Comparison of ENCODE assay signal across 7 cellular contexts in the genomic region with DNA sequence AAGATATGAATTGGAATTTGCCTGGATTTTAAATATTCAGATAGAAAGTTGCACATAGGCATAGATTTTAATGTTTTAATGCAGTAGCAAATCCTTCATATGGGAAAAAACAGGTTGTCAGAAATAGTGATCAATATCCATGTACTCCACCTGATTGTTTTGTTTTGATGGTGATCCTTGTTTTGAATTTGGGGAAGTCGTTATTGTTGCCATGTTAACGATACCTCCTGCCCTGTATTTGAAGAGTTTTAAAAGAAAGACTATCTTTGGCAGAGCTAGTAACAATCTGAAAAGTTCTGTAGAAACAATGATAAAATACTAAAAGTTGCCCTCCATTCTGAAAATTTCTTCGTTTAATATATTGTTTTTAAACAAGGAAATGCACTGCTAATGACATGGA. TPM values are rescaled to one million over a fixed set of nuclear protein-coding genes. Genes with fewer than 3 reads are reported as not detected.
DNase-seq lines count a peak whose midpoint lies in the region; ATAC-seq and TF ChIP-seq lines count a peak whose summit lies in the region.

No MANE protein-coding gene starts in this region.

- no peaks in the 10 kb centered on the region for H3K36me3 Mint-ChIP-seq in T-cell
- H3K36me3 Mint-ChIP-seq in stimulated activated memory B cell treated with anti-CD40 and anti-IgM and Interleukin-4, amounts not matched to agents 10 μg/mL and 1 μg/mL and 100 μg/mL, for 72 hours = no peaks in the 10 kb centered on the region

- H3K27ac ChIP-seq in HL-60 (replicated peaks) (peak overlapping the region; percentile 94), foreskin keratinocyte (peak overlapping the region; percentile 66)

- H3K4me1 ChIP-seq in foreskin keratinocyte = peaks cover 24% of the 10 kb centered on the region

- H3K27ac Mint-ChIP-seq in T-cell = peak overlapping the region; percentile 75 to 80
- peak overlapping the region; percentile 92 for H3K27ac Mint-ChIP-seq in stimulated activated memory B cell treated with anti-CD40 and anti-IgM and Interleukin-4, amounts not matched to agents 10 μg/mL and 1 μg/mL and 100 μg/mL, for 72 hours

- peak overlapping the region; percentile 92 for H3K4me3 ChIP-seq in HL-60 (replicated peaks; ENCODE audit: insufficient read depth, low read length)

- H3K4me3 Mint-ChIP-seq in T-cell = peak overlapping the region; percentile 83 to 89 (median 84)
- H3K4me3 Mint-ChIP-seq in stimulated activated memory B cell treated with anti-CD40 and anti-IgM and Interleukin-4, amounts not matched to agents 10 μg/mL and 1 μg/mL and 100 μg/mL, for 72 hours = peak overlapping the region; percentile 81

- H3K4me1 Mint-ChIP-seq in T-cell = peaks cover 66 to 73% (median 68%) of the 10 kb centered on the region in 3 donors
- H3K4me1 Mint-ChIP-seq in stimulated activated memory B cell treated with anti-CD40 and anti-IgM and Interleukin-4, amounts not matched to agents 10 μg/mL and 1 μg/mL and 100 μg/mL, for 72 hours = peaks cover 52% of the 10 kb centered on the region

- DNase-seq in HL-60 (ENCODE audit: low read depth in 1 of 2, low spot score in 1 of 2) = no peak
- no peak for DNase-seq in T-cell
- no peak for DNase-seq in foreskin keratinocyte
- no peak for DNase-seq in EL
- no peak for DNase-seq in activated CD4-positive, CD25-positive, alpha-beta regulatory T cell (lab: John Stamatoyannopoulos, UW)

- H3K27me3 ChIP-seq in HL-60 (ENCODE audit: insufficient read depth, poor library complexity, severe bottlenecking) = no peaks in the 10 kb centered on the region
- no peaks in the 10 kb centered on the region for H3K27me3 ChIP-seq in foreskin keratinocyte

- ATAC-seq in T-cell (replicated peaks in 1 of 4) (no peak), foreskin keratinocyte (no peak), GM21825 (IDR thresholded peaks at IDR 0.05; ENCODE audit: unreplicated experiment) (no peak)
- no peak for ATAC-seq in stimulated activated memory B cell treated with anti-CD40 and anti-IgM and Interleukin-4, amounts not matched to agents 10 μg/mL and 1 μg/mL and 100 μg/mL, for 72 hours

- CTCF ChIA-PET in T-cell (lab: Charles Lee) = interaction anchor here in 1 of 2 donors (0.9 kb wide), 2 partner anchors 88 to 146 kb away, joined by 3 to 5 read pairs; no protein-coding TSS in a partner anchor

- TF ChIP-seq CTCF in HL-60 (IDR thresholded peaks at IDR 0.05; ENCODE audit: insufficient read depth, low read length) (no peak), foreskin keratinocyte (conservative IDR thresholded peaks at IDR 0.05) (no peak)

- POLR2A ChIA-PET in T-cell (lab: Charles Lee) = interaction anchor here in 1 of 2 donors (0.6 to 2.0 kb wide), 3 partner anchors 22 to 519 kb away, joined by 3 to 22 read pairs (median 3); partner anchors contain the start of gene TOR1AIP1

- H3K9me3 Mint-ChIP-seq in T-cell = no peaks in the 10 kb centered on the region
- H3K9me3 Mint-ChIP-seq in stimulated activated memory B cell treated with anti-CD40 and anti-IgM and Interleukin-4, amounts not matched to agents 10 μg/mL and 1 μg/mL and 100 μg/mL, for 72 hours = no peaks in the 10 kb centered on the region

- H3K27me3 Mint-ChIP-seq in T-cell = no peaks in the 10 kb centered on the region
- H3K27me3 Mint-ChIP-seq in stimulated activated memory B cell treated with anti-CD40 and anti-IgM and Interleukin-4, amounts not matched to agents 10 μg/mL and 1 μg/mL and 100 μg/mL, for 72 hours = no peaks in the 10 kb centered on the region

RNA-seq across cellular contexts. Expression of gene CEP350, which starts 1.1 kb away (rescaled TPM):
- total RNA-seq in T-cell = 10 to 100 TPM; 62.1 to 81.3 (median 72.3) TPM
- total RNA-seq in foreskin keratinocyte = 24.4 and 25.5 TPM in 2 replicates
- polyA plus RNA-seq in foreskin keratinocyte = 2.3 and 2.6 TPM in 2 replicates
